ENCODE assay signal across 14 cellular contexts in the genomic region with DNA sequence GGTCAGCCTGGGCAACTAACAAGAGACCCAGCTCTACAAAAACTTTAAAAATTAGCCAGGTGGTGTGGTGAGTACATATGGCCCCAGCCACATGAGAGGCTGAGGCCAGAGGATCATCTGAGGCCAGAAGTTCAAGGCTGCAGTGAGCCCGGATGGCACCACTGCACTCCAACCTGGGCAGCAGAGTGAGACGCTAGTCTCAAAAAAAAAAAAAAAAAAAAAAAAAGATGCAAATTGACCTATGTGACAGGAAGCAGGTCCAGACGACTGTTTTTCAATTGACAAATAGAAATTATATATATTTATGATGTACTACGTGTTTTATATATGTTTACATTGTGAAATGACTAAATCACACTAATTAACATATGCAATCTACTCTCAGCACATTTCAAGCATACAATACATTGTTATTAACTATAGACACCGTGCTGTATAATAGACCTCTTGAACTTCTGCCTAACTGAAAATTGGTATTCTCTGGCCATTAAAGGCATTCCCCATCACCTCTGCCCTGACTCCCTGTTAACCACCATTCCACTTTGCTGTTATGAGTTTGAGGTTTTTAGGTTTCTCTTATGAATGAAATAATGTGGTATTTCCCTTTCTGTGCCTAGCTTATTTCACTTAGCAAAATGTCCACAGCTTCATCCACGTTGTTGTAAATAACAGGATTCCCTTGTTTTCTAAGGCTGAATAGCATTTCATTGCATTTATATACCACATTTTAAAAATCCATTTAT. TPM values are rescaled to one million over a fixed set of nuclear protein-coding genes. Genes with fewer than 3 reads are reported as not detected.
DNase-seq lines count a peak whose midpoint lies in the region; ATAC-seq and TF ChIP-seq lines count a peak whose summit lies in the region.
"Had no signal": no experiment of that assay in that cellular context is flagged by ENCODE, and none has a peak within 500 bp of the region (broad histone marks: within the 10 kb centered on the region; RNA-seq: fewer than 3 reads in every experiment).

No MANE protein-coding gene starts in this region.

- CTCF ChIA-PET in T-cell (lab: Charles Lee) = no interaction called here

- no peak for DNase-seq in activated naive CD8-positive, alpha-beta T cell treated with anti-CD3 and anti-CD28 coated beads for 36 hours
- DNase-seq in DND-41 = no peak
- no peak for DNase-seq in T-cell
- DNase-seq in naive thymus-derived CD8-positive, alpha-beta T cell = no peak
- DNase-seq in ureter (ENCODE audit: low spot score) = no peak
- DNase-seq in esophagus muscularis mucosa (ENCODE audit: extremely low spot score) = no peak
- DNase-seq: AML-193, DMS 273 treated with DMSO at 0.1 percent for 48 hours, NCI-H1417, NCI-H187 treated with DMSO at 0.1 percent for 48 hours, RPMI8226, SIG-M5 had no signal

- no peak for TF ChIP-seq POLR2A in esophagus muscularis mucosa (IDR thresholded peaks at IDR 0.05; ENCODE audit: low read depth)

- no peaks in the 10 kb centered on the region for H3K9me3 Mint-ChIP-seq in activated naive CD8-positive, alpha-beta T cell (ENCODE audit: low read depth)
- H3K9me3 Mint-ChIP-seq in activated naive CD8-positive, alpha-beta T cell treated with anti-CD3 and anti-CD28 coated beads for 36 hours = no peaks in the 10 kb centered on the region
- no peaks in the 10 kb centered on the region for H3K9me3 Mint-ChIP-seq in T-cell
- H3K9me3 Mint-ChIP-seq in naive thymus-derived CD8-positive, alpha-beta T cell = no peaks in the 10 kb centered on the region

- no peaks in the 10 kb centered on the region for H3K36me3 Mint-ChIP-seq in activated naive CD8-positive, alpha-beta T cell
- peaks cover 8% of the 10 kb centered on the region for H3K36me3 Mint-ChIP-seq in activated naive CD8-positive, alpha-beta T cell treated with anti-CD3 and anti-CD28 coated beads for 36 hours
- no peaks in the 10 kb centered on the region for H3K36me3 Mint-ChIP-seq in T-cell
- H3K36me3 Mint-ChIP-seq in naive thymus-derived CD8-positive, alpha-beta T cell = peaks cover 0 to 2% (median 0%) of the 10 kb centered on the region in 3 donors

- ATAC-seq in DND-41 (ENCODE audit: insufficient read depth, low read depth) = no peak
- ATAC-seq in T-cell (replicated peaks in 1 of 4) = no peak
- ATAC-seq in naive thymus-derived CD8-positive, alpha-beta T cell = no peak
- no peak for ATAC-seq in HG03196 (IDR thresholded peaks at IDR 0.05; ENCODE audit: unreplicated experiment)

- H3K27ac ChIP-seq in DND-41 (ENCODE audit: low read length) (peak overlapping the region; percentile 66; the same call in 1 of the 2 replicates), esophagus muscularis mucosa (replicated peaks in 1 of 4) (no peak overlapping the region)

- H3K4me3 Mint-ChIP-seq in activated naive CD8-positive, alpha-beta T cell = no peak overlapping the region
- H3K4me3 Mint-ChIP-seq in activated naive CD8-positive, alpha-beta T cell treated with anti-CD3 and anti-CD28 coated beads for 36 hours = no peak overlapping the region
- H3K4me3 Mint-ChIP-seq in T-cell = no peak overlapping the region
- no peak overlapping the region for H3K4me3 Mint-ChIP-seq in naive thymus-derived CD8-positive, alpha-beta T cell

- H3K4me2 ChIP-seq in DND-41 (ENCODE audit: insufficient read depth, low read length) = no peak overlapping the region

- H3K9ac ChIP-seq in DND-41 (ENCODE audit: low read depth, low read length) = no peak overlapping the region

- H3K4me3 ChIP-seq in DND-41 (ENCODE audit: low read depth in 1 of 2, low read length in 2 of 2) = no peak overlapping the region
- no peak overlapping the region for H3K4me3 ChIP-seq in esophagus muscularis mucosa

- H2AFZ ChIP-seq in DND-41 (ENCODE audit: low read depth, low read length) = no peak overlapping the region

- peak overlapping the region; percentile 18 for H3K27ac Mint-ChIP-seq in activated naive CD8-positive, alpha-beta T cell
- no peak overlapping the region for H3K27ac Mint-ChIP-seq in activated naive CD8-positive, alpha-beta T cell treated with anti-CD3 and anti-CD28 coated beads for 36 hours
- peak overlapping the region; percentile 81 to 93 for H3K27ac Mint-ChIP-seq in T-cell
- H3K27ac Mint-ChIP-seq in naive thymus-derived CD8-positive, alpha-beta T cell = peak overlapping the region in 6 of 10 donors; percentile 1 to 97 (median 14)

- POLR2A ChIA-PET in T-cell (lab: Charles Lee) = interaction anchor here in 1 of 2 donors (0.7 kb wide), 1 partner anchor 25 kb away, joined by 9 read pairs; no protein-coding TSS in a partner anchor
- POLR2A ChIA-PET in naive thymus-derived CD8-positive, alpha-beta T cell (lab: Charles Lee) = interaction anchor here (8.7 to 11.1 kb wide), 2 partner anchors 7 to 33 kb away, joined by 135 to 360 read pairs; a partner anchor contains a TSS

- no peak for TF ChIP-seq CTCF in DND-41 (IDR thresholded peaks at IDR 0.05; ENCODE audit: borderline replicate concordance, extremely low read depth, low read length, poor library complexity, severe bottlenecking)
- TF ChIP-seq CTCF in esophagus muscularis mucosa (IDR thresholded peaks at IDR 0.05) = no peak

- no peaks in the 10 kb centered on the region for H3K9me3 ChIP-seq in DND-41 (ENCODE audit: insufficient read depth, low read length, severe bottlenecking)
- no peaks in the 10 kb centered on the region for H3K9me3 ChIP-seq in esophagus muscularis mucosa

- peaks cover 72% of the 10 kb centered on the region for H3K4me1 Mint-ChIP-seq in activated naive CD8-positive, alpha-beta T cell (ENCODE audit: low read depth)
- H3K4me1 Mint-ChIP-seq in activated naive CD8-positive, alpha-beta T cell treated with anti-CD3 and anti-CD28 coated beads for 36 hours = peaks cover 62% of the 10 kb centered on the region
- H3K4me1 Mint-ChIP-seq in T-cell = peaks cover 77 to 93% (median 79%) of the 10 kb centered on the region in 3 donors
- H3K4me1 Mint-ChIP-seq in naive thymus-derived CD8-positive, alpha-beta T cell = peaks cover 29 to 86% (median 73%) of the 10 kb centered on the region in 4 donors

- no peak for TF ChIP-seq EP300 in esophagus muscularis mucosa (IDR thresholded peaks at IDR 0.05)

- intact Hi-C loops in esophagus muscularis mucosa (cut with DNase I) = no loop called here

- H3K36me3 ChIP-seq in DND-41 (ENCODE audit: insufficient read depth, low read length) (peaks cover 24% of the 10 kb centered on the region), esophagus muscularis mucosa (no peaks in the 10 kb centered on the region)

- 72% methylated on average over 6 of the region's 6 CpGs for WGBS in esophagus muscularis mucosa

- H3K79me2 ChIP-seq in DND-41 (ENCODE audit: insufficient read depth, low read length) = peaks cover 9% of the 10 kb centered on the region; the same call in 1 of the 2 replicates

- H3K4me1 ChIP-seq in DND-41 (ENCODE audit: insufficient read depth, low read length) (peaks cover 87% of the 10 kb centered on the region), esophagus muscularis mucosa (peaks cover 0 to 10% (median under 1%) of the 10 kb centered on the region in 4 donors)

- no peaks in the 10 kb centered on the region for H4K20me1 ChIP-seq in DND-41 (ENCODE audit: insufficient read depth, low read length)

- H3K27me3 ChIP-seq in DND-41 (ENCODE audit: insufficient read depth, low read length, poor library complexity) = no peaks in the 10 kb centered on the region
- H3K27me3 ChIP-seq in esophagus muscularis mucosa = no peaks in the 10 kb centered on the region

- H3K27me3 Mint-ChIP-seq in activated naive CD8-positive, alpha-beta T cell = no peaks in the 10 kb centered on the region
- no peaks in the 10 kb centered on the region for H3K27me3 Mint-ChIP-seq in activated naive CD8-positive, alpha-beta T cell treated with anti-CD3 and anti-CD28 coated beads for 36 hours
- H3K27me3 Mint-ChIP-seq in T-cell = no peaks in the 10 kb centered on the region
- H3K27me3 Mint-ChIP-seq in naive thymus-derived CD8-positive, alpha-beta T cell = no peaks in the 10 kb centered on the region

RNA-seq across cellular contexts. Expression of a gene that starts 32.4 kb away (rescaled TPM):
- total RNA-seq in activated naive CD8-positive, alpha-beta T cell treated with anti-CD3 and anti-CD28 coated beads for 36 hours = 10 to 100 TPM; 45.1 to 49.3 TPM
- 100 to 1,000 TPM; 185 to 220 (median 199) TPM for total RNA-seq in T-cell
- total RNA-seq in naive thymus-derived CD8-positive, alpha-beta T cell = 100 to 1,000 TPM; 291 to 295 TPM
- 100 to 1,000 TPM; 285 to 350 (median 310) TPM for polyA plus RNA-seq in naive thymus-derived CD8-positive, alpha-beta T cell
- total RNA-seq in ureter = 63.8 TPM
- 10 to 100 TPM in 3 of 4 donors, 1 to 10 TPM in 1; 9.9 to 21.4 (median 15.2) TPM for total RNA-seq in esophagus muscularis mucosa
